Comparison of ENCODE assay signal across 24 cellular contexts in the genomic region with DNA sequence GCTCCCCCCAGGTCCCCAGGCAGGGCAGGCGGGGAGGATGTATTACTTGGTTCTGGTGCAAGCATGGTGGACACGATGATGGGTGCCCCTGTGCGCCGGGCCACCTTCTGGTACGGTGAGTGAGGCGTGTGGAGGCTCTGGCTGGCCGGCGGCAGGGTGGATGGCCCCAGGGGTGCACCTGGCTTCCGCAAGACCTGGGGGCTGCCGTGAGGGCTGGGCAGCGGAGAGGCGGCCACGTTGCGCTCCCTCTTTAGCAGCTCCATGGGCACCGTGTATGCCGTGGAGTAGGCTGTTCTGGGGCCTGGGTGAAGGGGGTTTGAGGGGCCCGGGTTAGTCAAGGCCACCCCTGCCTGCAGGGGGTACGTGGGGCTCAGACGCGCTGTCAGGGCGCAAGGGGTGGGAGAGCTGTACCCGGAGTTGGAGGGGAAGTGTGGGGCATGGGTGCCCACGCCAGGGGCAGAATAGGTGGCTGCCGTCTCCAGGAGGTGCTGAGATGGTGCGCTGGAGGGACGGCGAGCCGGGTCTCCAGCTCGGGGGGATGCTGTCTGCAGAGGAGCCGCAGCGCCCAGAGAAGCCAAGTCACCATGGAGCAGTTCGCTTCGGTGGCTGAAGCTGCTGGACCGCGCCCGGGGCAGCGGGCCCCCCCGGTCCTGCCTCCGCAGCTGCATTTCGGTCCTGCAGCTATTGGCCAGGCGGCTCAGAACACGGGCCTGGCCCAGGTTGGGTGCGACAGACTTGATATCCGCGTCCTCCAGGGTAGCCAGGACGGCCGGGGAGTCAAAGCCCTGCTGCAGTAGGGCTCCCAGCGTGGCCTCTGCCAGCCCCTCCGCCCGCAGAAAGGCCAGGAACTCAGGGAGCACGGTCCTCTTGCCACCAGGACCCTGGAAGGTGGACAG.
DNase-seq lines count a peak whose midpoint lies in the region; ATAC-seq and TF ChIP-seq lines count a peak whose summit lies in the region.
"Had no signal": no experiment of that assay in that cellular context is flagged by ENCODE, and none has a peak within 500 bp of the region (broad histone marks: within the 10 kb centered on the region; RNA-seq: fewer than 3 reads in every experiment).

No MANE protein-coding gene starts in this region.

- H3K36me3 ChIP-seq in SK-N-SH (replicated peaks in 1 of 2; ENCODE audit: control insufficient read depth in 1 of 2, insufficient read depth in 2 of 2, low read length in 1 of 2) (peaks cover 0 to 24% of the 10 kb centered on the region in 2 experiments), ascending aorta (peaks cover 4 to 15% of the 10 kb centered on the region in 2 donors), tibial artery (peaks cover 0 to 24% (median 12%) of the 10 kb centered on the region in 3 donors)
- H3K36me3 ChIP-seq: brain microvascular endothelial cell had no signal

- H3K27ac ChIP-seq in SK-N-SH (ENCODE audit: low read depth in 2 of 2, low read length in 1 of 2) (peak overlapping the region; percentile 67 to 100; a peak in 3 of 4 replicates), ascending aorta (peak overlapping the region; percentile 67 to 73), tibial artery (peak overlapping the region; percentile 85 to 90)
- H3K27ac ChIP-seq: 22Rv1, brain microvascular endothelial cell, upper lobe of left lung had no signal

- peaks cover 89% of the 10 kb centered on the region for H3K79me2 ChIP-seq in SK-N-SH (ENCODE audit: insufficient read depth)

- H3K27me3 ChIP-seq in SK-N-SH (ENCODE audit: insufficient read depth) (no peaks in the 10 kb centered on the region), ascending aorta (no peaks in the 10 kb centered on the region), tibial artery (no peaks in the 10 kb centered on the region)
- H3K27me3 ChIP-seq: brain microvascular endothelial cell, upper lobe of left lung had no signal

- TF ChIP-seq EP300 in SK-N-SH (IDR thresholded peaks at IDR 0.05; ENCODE audit: borderline replicate concordance in 1 of 2, low read depth in 1 of 2, low read length in 1 of 2), result no peak

- peaks cover 59 to 75% of the 10 kb centered on the region in 2 donors for H3K4me1 Mint-ChIP-seq in natural killer cell

- TF ChIP-seq CTCF in SK-N-SH (IDR thresholded peaks at IDR 0.05), result no peak
- TF ChIP-seq CTCF in ascending aorta (IDR thresholded peaks at IDR 0.05), result no peak
- TF ChIP-seq CTCF in natural killer cell (IDR thresholded peaks at IDR 0.05), result no peak
- TF ChIP-seq CTCF in tibial artery (IDR thresholded peaks at IDR 0.05), result no peak

- H3K9ac ChIP-seq in SK-N-SH, result no peak overlapping the region

- peaks cover 82% of the 10 kb centered on the region for H4K20me1 ChIP-seq in SK-N-SH (ENCODE audit: insufficient read depth)

- no peak overlapping the region for H2AFZ ChIP-seq in SK-N-SH (ENCODE audit: low read depth)

- no peak for TF ChIP-seq RAD21 in SK-N-SH (IDR thresholded peaks at IDR 0.05; ENCODE audit: low read length)

- CTCF ChIA-PET in SK-N-SH (lab: Yijun Ruan, JAX), result interaction anchor here (1.0 to 3.4 kb wide), 5 partner anchors 10 to 35 kb away, joined by 3 to 21 read pairs (median 6); no protein-coding TSS in a partner anchor

- POLR2A ChIA-PET in SK-N-SH (lab: Yijun Ruan, JAX), result interaction anchor here (1.7 kb wide), 1 partner anchor 9 kb away, joined by 4 read pairs; no protein-coding TSS in a partner anchor

- H3K36me3 Mint-ChIP-seq in natural killer cell, result no peaks in the 10 kb centered on the region

- H3F3A ChIP-seq in SK-N-SH (replicated peaks; ENCODE audit: insufficient read depth), result peaks cover 6% of the 10 kb centered on the region

- H3K9me3 Mint-ChIP-seq in natural killer cell, result no peaks in the 10 kb centered on the region
- H3K9me3 Mint-ChIP-seq: activated CD8-positive, alpha-beta T cell treated with anti-CD3 and anti-CD28 coated beads for 36 hours; activated T-helper 1 cell treated with anti-CD3 and anti-CD28 coated beads, Interleukin-12 subunit alpha, Interleukin-12 subunit beta, Interleukin-2, Interleukin-4 antibody, amounts not matched to agents 30 ng/mL and 10 ng/mL and 1 ng/mL, durations not matched to agents 14 hours and 24 hours and 36 hours had no signal

- H3K4me1 ChIP-seq in SK-N-SH (ENCODE audit: control insufficient read depth in 1 of 2, insufficient read depth in 2 of 2, low read depth in 1 of 2, low read length in 1 of 2), result peaks cover 32 to 87% of the 10 kb centered on the region in 2 experiments
- H3K4me1 ChIP-seq in ascending aorta, result peaks cover 30 to 68% of the 10 kb centered on the region in 2 donors
- peaks cover 0 to 100% (median 85%) of the 10 kb centered on the region in 4 donors for H3K4me1 ChIP-seq in tibial artery

- intact Hi-C loops in ascending aorta (cut with DNase I) (no loop called here), natural killer cell (cut with micrococcal nuclease) (no loop called here), tibial artery (cut with DNase I; ENCODE audit: low total_unique reads) (no loop called here)

- H3K4me3 Mint-ChIP-seq in natural killer cell, result no peak overlapping the region
- H3K4me3 Mint-ChIP-seq: activated CD8-positive, alpha-beta T cell treated with anti-CD3 and anti-CD28 coated beads for 36 hours; activated T-helper 1 cell treated with anti-CD3 and anti-CD28 coated beads, Interleukin-12 subunit alpha, Interleukin-12 subunit beta, Interleukin-2, Interleukin-4 antibody, amounts not matched to agents 30 ng/mL and 10 ng/mL and 1 ng/mL, durations not matched to agents 14 hours and 24 hours and 36 hours; CD14-positive monocyte had no signal

- no peak for ATAC-seq in SK-N-SH treated with all-trans-retinoic acid at 6 μM for 48 hours
- no peak for ATAC-seq in natural killer cell
- ATAC-seq in HG02870 (IDR thresholded peaks at IDR 0.05; ENCODE audit: unreplicated experiment), result no peak
- ATAC-seq in GM21447 (IDR thresholded peaks at IDR 0.05; ENCODE audit: unreplicated experiment), result no peak
- ATAC-seq: activated CD8-positive, alpha-beta T cell treated with anti-CD3 and anti-CD28 coated beads for 36 hours had no signal

- H3K9me2 ChIP-seq in SK-N-SH, result no peaks in the 10 kb centered on the region

- peak overlapping the region; percentile 64 to 83 for H3K27ac Mint-ChIP-seq in natural killer cell
- H3K27ac Mint-ChIP-seq: activated CD8-positive, alpha-beta T cell treated with anti-CD3 and anti-CD28 coated beads for 36 hours; activated T-helper 1 cell treated with anti-CD3 and anti-CD28 coated beads, Interleukin-12 subunit alpha, Interleukin-12 subunit beta, Interleukin-2, Interleukin-4 antibody, amounts not matched to agents 30 ng/mL and 10 ng/mL and 1 ng/mL, durations not matched to agents 14 hours and 24 hours and 36 hours had no signal

- H3K4me3 ChIP-seq in SK-N-SH (ENCODE audit: low read depth in 2 of 2, low read length in 1 of 2) (no peak overlapping the region), ascending aorta (no peak overlapping the region), tibial artery (no peak overlapping the region)
- H3K4me3 ChIP-seq: upper lobe of left lung had no signal

- WGBS in SK-N-SH (ENCODE audit: low lambda C conversion rate), result 97% methylated on average over 26 of the region's 51 CpGs

- H3K27me3 Mint-ChIP-seq in natural killer cell (ENCODE audit: low read depth in 2 of 2), result no peaks in the 10 kb centered on the region
- H3K27me3 Mint-ChIP-seq: activated CD8-positive, alpha-beta T cell treated with anti-CD3 and anti-CD28 coated beads for 36 hours had no signal

- DNase-seq in SK-N-SH, result no peak
- DNase-seq in ascending aorta (ENCODE audit: low spot score in 2 of 2), result no peak
- DNase-seq in natural killer cell, result no peak
- DNase-seq in tibial artery, result no peak
- DNase-seq in NCI-H2107 (lab: John Stamatoyannopoulos, UW), result no peak
- DNase-seq: activated CD8-positive, alpha-beta memory T cell treated with anti-CD3 and anti-CD28 coated beads, Interleukin-2, amount 50 U/mL, for 48 hours; activated CD8-positive, alpha-beta T cell treated with anti-CD3 and anti-CD28 coated beads for 36 hours; activated naive CD4-positive, alpha-beta T cell treated with Interleukin-2 at 50 U/mL for 16 hours; brain microvascular endothelial cell; DMS79 treated with DMSO at 0.1 percent for 48 hours; GF-D8; NCI-H2029 treated with DMSO at 0.1 percent for 48 hours; NCI-H524 treated with DMSO at 0.1 percent for 48 hours; occipital lobe; OCI-M1; stimulated activated CD4-positive, alpha-beta T cell treated with anti-CD3 and anti-CD28 coated beads, Interleukin-4, amount 100 ng/mL, for 4 hours; T-helper 2 cell; upper lobe of left lung had no signal

- H3K4me2 ChIP-seq in SK-N-SH, result no peak overlapping the region

- H3K9me3 ChIP-seq in SK-N-SH (no peaks in the 10 kb centered on the region), ascending aorta (no peaks in the 10 kb centered on the region), tibial artery (no peaks in the 10 kb centered on the region)
- H3K9me3 ChIP-seq: upper lobe of left lung had no signal

TF ChIP-seq in SK-N-SH, 30 proteins besides CTCF, POLR2A, EP300 and RAD21 (continues in another document):
- TF ChIP-seq ELF1 (IDR thresholded peaks at IDR 0.05) (no peak), IRF3 (IDR thresholded peaks at IDR 0.05; ENCODE audit: low read depth, low read length) (no peak)

TF ChIP-seq in SK-N-SH treated with all-trans-retinoic acid at 6 μM for 48 hours, 23 proteins besides CTCF, POLR2A, EP300 and RAD21:
- TF ChIP-seq BACH2 (CRISPR knock-in tag; IDR thresholded peaks at IDR 0.05; ENCODE audit: borderline replicate concordance), result no peak
- TF ChIP-seq ZC3H10 (CRISPR knock-in tag; IDR thresholded peaks at IDR 0.05), result no peak
- no peak for TF ChIP-seq ZNF8 (CRISPR knock-in tag; IDR thresholded peaks at IDR 0.05)
- TF ChIP-seq RARB (CRISPR knock-in tag; IDR thresholded peaks at IDR 0.05), result no peak
- TF ChIP-seq ARNTL (CRISPR knock-in tag; IDR thresholded peaks at IDR 0.05; ENCODE audit: borderline replicate concordance, low read depth), result no peak
- TF ChIP-seq TOX (CRISPR knock-in tag; IDR thresholded peaks at IDR 0.05; ENCODE audit: borderline replicate concordance), result no peak
- no peak for TF ChIP-seq CREB5 (CRISPR knock-in tag; IDR thresholded peaks at IDR 0.05; ENCODE audit: low read depth)
- no peak for TF ChIP-seq ZNF70 (CRISPR knock-in tag; IDR thresholded peaks at IDR 0.05)
- no peak for TF ChIP-seq ISL1 (CRISPR knock-in tag; IDR thresholded peaks at IDR 0.05)
TF ChIP-seq in SK-N-SH treated with all-trans-retinoic acid at 6 μM for 48 hours: peak in this region for 0.
